2 cellular contexts compared by ENCODE assay signal in genomic region chr9:76926324-76926731, GRCh38.
TF ChIP-seq lines count a peak whose summit lies in the region.

No MANE protein-coding gene starts in this region.

TF ChIP-seq in GM23338, 12 proteins besides CTCF, POLR2A, EP300 and RAD21:
- no peak for TF ChIP-seq ZNF462 (CRISPR knock-in tag; IDR thresholded peaks at IDR 0.05)
- TF ChIP-seq, protein P1, sequence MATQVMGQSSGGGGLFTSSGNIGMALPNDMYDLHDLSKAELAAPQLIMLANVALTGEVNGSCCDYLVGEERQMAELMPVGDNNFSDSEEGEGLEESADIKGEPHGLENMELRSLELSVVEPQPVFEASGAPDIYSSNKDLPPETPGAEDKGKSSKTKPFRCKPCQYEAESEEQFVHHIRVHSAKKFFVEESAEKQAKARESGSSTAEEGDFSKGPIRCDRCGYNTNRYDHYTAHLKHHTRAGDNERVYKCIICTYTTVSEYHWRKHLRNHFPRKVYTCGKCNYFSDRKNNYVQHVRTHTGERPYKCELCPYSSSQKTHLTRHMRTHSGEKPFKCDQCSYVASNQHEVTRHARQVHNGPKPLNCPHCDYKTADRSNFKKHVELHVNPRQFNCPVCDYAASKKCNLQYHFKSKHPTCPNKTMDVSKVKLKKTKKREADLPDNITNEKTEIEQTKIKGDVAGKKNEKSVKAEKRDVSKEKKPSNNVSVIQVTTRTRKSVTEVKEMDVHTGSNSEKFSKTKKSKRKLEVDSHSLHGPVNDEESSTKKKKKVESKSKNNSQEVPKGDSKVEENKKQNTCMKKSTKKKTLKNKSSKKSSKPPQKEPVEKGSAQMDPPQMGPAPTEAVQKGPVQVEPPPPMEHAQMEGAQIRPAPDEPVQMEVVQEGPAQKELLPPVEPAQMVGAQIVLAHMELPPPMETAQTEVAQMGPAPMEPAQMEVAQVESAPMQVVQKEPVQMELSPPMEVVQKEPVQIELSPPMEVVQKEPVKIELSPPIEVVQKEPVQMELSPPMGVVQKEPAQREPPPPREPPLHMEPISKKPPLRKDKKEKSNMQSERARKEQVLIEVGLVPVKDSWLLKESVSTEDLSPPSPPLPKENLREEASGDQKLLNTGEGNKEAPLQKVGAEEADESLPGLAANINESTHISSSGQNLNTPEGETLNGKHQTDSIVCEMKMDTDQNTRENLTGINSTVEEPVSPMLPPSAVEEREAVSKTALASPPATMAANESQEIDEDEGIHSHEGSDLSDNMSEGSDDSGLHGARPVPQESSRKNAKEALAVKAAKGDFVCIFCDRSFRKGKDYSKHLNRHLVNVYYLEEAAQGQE (IDR thresholded peaks at IDR 0.05; ENCODE audit: unreplicated experiment) = no peak
- no peak for TF ChIP-seq JUNB (IDR thresholded peaks at IDR 0.05; ENCODE audit: unreplicated experiment)
- no peak for TF ChIP-seq ZNF114 (CRISPR knock-in tag; IDR thresholded peaks at IDR 0.05)
- TF ChIP-seq ZNF331 (CRISPR knock-in tag; IDR thresholded peaks at IDR 0.05; ENCODE audit: low read depth) = no peak
TF ChIP-seq in GM23338: peak in this region for 0.

TF ChIP-seq in SK-N-SH treated with all-trans-retinoic acid at 6 μM for 48 hours, 23 proteins besides CTCF, POLR2A, EP300 and RAD21 (continued from another document):
- TF ChIP-seq, protein P2, sequence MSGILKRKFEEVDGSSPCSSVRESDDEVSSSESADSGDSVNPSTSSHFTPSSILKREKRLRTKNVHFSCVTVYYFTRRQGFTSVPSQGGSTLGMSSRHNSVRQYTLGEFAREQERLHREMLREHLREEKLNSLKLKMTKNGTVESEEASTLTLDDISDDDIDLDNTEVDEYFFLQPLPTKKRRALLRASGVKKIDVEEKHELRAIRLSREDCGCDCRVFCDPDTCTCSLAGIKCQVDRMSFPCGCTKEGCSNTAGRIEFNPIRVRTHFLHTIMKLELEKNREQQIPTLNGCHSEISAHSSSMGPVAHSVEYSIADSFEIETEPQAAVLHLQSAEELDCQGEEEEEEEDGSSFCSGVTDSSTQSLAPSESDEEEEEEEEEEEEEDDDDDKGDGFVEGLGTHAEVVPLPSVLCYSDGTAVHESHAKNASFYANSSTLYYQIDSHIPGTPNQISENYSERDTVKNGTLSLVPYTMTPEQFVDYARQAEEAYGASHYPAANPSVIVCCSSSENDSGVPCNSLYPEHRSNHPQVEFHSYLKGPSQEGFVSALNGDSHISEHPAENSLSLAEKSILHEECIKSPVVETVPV (CRISPR knock-in tag; IDR thresholded peaks at IDR 0.05) = no peak
- no peak for TF ChIP-seq PPARA (CRISPR knock-in tag; IDR thresholded peaks at IDR 0.05; ENCODE audit: borderline replicate concordance)
